Comparison of ENCODE assay signal across 10 cellular contexts in the genomic region with DNA sequence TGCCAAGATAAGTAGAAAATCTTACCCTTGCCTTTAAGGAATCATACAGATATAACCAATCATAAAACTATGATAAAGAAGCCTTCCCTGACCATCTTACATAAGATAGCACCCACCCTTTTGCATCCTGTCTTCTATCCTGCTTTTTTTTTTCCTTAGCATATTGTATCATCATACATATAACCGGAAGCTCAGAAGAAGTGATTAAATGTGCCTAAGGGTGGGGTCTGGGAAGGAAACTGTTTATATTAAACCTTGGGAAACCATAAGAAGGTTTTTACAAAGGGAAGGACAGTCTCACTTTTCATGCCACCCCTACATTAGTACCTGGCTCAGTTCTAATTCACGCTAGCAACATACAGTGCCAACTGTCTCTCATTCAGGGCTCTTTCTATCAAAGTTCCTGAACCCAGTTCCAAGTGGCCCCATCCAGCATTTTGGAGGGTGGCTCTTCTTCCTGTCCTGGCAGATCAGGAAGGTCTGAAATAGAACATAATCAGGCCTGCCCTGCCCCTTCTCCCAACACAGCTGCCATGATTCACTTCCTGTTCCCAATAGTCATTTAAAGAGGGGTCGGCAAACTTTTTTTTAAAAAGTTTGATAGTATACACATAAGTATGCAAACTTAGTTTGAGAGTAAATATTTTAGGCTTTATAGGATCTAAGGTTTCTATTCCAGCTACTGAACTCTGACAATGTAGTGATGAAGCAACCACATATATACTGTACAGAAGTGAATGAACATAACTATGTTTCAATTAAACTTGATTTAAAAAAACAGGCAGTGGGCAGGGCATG.
DNase-seq lines count a peak whose midpoint lies in the region; ATAC-seq and TF ChIP-seq lines count a peak whose summit lies in the region.
"Had no signal": no experiment of that assay in that cellular context is flagged by ENCODE, and none has a peak within 500 bp of the region (broad histone marks: within the 10 kb centered on the region; RNA-seq: fewer than 3 reads in every experiment).

No MANE protein-coding gene starts in this region.

- H3K4me3 ChIP-seq in AG10803 (ENCODE audit: low read length), result no peak overlapping the region
- no peak overlapping the region for H3K4me3 ChIP-seq in effector memory CD4-positive, alpha-beta T cell (ENCODE audit: insufficient read depth, low read depth, low read length, poor library complexity, severe bottlenecking)
- no peak overlapping the region for H3K4me3 ChIP-seq in mucosa of rectum (ENCODE audit: low read length in 2 of 2)

- ATAC-seq in HG02981 (IDR thresholded peaks at IDR 0.05; ENCODE audit: unreplicated experiment) (no peak), GM19351 (IDR thresholded peaks at IDR 0.05; ENCODE audit: unreplicated experiment) (no peak), GM19452 (IDR thresholded peaks at IDR 0.05; ENCODE audit: unreplicated experiment) (no peak)

- H3K27ac ChIP-seq in effector memory CD4-positive, alpha-beta T cell (ENCODE audit: insufficient read depth, low read length, poor library complexity, severe bottlenecking), result peak overlapping the region; percentile 35
- H3K27ac ChIP-seq in mucosa of rectum (ENCODE audit: low read depth in 2 of 2, low read length in 2 of 2), result peak overlapping the region; percentile 74 to 83

- H3K36me3 ChIP-seq in effector memory CD4-positive, alpha-beta T cell (ENCODE audit: control insufficient read depth, insufficient read depth, low read length), result no peaks in the 10 kb centered on the region
- H3K36me3 ChIP-seq in mucosa of rectum (ENCODE audit: control insufficient read depth in 2 of 2, insufficient read depth in 2 of 2, low read length in 2 of 2), result peaks cover 3 to 5% of the 10 kb centered on the region in 2 donors

- DNase-seq in AG10803 (ENCODE audit: low read depth) (peak; percentile 28), NCI-H226 (peak; percentile 28), NCI-H510A (lab: John Stamatoyannopoulos, UW) (no peak)
- no peak for DNase-seq in effector memory CD4-positive, alpha-beta T cell
- DNase-seq: activated effector memory CD4-positive, alpha-beta T cell treated with Interleukin-2 at 50 U/mL for 16 hours; DMS79 treated with DMSO at 0.1 percent for 48 hours had no signal

- H3K9ac ChIP-seq in mucosa of rectum (ENCODE audit: low read depth in 1 of 2, low read length in 2 of 2), result peak overlapping the region in 1 of 2 donors; percentile 15

- peaks cover 28% of the 10 kb centered on the region for H3K4me1 ChIP-seq in effector memory CD4-positive, alpha-beta T cell (ENCODE audit: control insufficient read depth, insufficient read depth, low read length, poor library complexity, severe bottlenecking)
- H3K4me1 ChIP-seq in mucosa of rectum (ENCODE audit: control insufficient read depth in 2 of 2, insufficient read depth in 2 of 2, low read length in 2 of 2), result peaks cover 13 to 41% of the 10 kb centered on the region in 2 donors

- no peak for TF ChIP-seq CTCF in AG10803 (conservative IDR thresholded peaks at IDR 0.05; ENCODE audit: low read length)

- no peaks in the 10 kb centered on the region for H3K27me3 ChIP-seq in effector memory CD4-positive, alpha-beta T cell (replicated peaks; ENCODE audit: control insufficient read depth, insufficient read depth, low read length, poor library complexity, severe bottlenecking)
- H3K27me3 ChIP-seq in mucosa of rectum (ENCODE audit: control insufficient read depth in 2 of 2, insufficient read depth in 2 of 2, low read length in 2 of 2), result no peaks in the 10 kb centered on the region

- H3K9me3 ChIP-seq in effector memory CD4-positive, alpha-beta T cell (ENCODE audit: control insufficient read depth, low read length), result no peaks in the 10 kb centered on the region
- H3K9me3 ChIP-seq in mucosa of rectum (ENCODE audit: control insufficient read depth in 2 of 2, low read length in 2 of 2), result no peaks in the 10 kb centered on the region

Comparison
In these comparisons a context has a peak if more than half of its experiments do, and no peak if none do; other contexts are left out.
1. DNase-seq: peak in AG10803 (single experiment) and NCI-H226 (single experiment); none in effector memory CD4-positive, alpha-beta T cell (0 of 3) and NCI-H510A (single experiment).